9 cellular contexts compared by ENCODE assay signal in the genomic region with DNA sequence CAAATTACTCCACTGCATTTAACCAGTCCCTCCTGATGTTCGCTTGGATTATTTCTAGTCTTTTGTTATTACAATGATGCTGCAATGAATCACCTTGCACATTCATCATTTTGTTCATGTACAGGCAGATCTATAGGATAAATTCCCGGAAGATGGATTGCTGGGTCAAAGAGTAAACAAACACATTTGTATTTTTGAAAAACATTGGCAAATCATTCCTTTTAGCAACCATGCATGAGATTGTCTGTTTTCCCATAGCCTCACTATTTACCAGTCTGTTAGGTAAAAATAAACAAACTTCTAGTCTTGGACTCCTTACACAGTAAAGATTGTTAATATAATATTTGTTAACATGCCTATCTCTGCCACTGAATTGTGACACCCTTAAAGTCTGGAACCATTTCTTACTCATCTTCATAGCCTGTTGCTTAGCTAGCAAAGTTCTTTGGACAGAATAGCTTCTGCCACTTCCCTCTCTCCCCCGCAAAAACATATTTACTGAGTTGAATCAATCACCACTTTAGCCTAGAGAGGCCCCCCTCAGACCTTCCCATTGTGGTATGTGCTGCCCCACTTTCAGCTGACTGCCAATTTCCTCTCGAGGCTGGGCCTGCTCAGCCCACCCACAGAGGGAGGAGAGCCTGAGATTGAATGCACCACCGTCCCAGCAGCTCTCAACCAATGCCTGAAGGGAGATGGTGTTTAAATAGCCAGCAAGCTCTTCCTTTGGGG.
DNase-seq lines count a peak whose midpoint lies in the region; TF ChIP-seq lines count a peak whose summit lies in the region.
"Had no signal": no experiment of that assay in that cellular context is flagged by ENCODE, and none has a peak within 500 bp of the region (broad histone marks: within the 10 kb centered on the region; RNA-seq: fewer than 3 reads in every experiment).

No MANE protein-coding gene starts in this region.

- DNase-seq in NCI-H1092 treated with DMSO at 0.1 percent for 48 hours (lab: John Stamatoyannopoulos, UW): peak; percentile 58
- no peak for DNase-seq in NCI-H1092 (lab: John Stamatoyannopoulos, UW)
- peak; percentile 71 for DNase-seq in RPMI7951 (ENCODE audit: low read depth)
- DNase-seq in fibroblast of pulmonary artery (ENCODE audit: low read depth): peak; percentile 71
- peak; percentile 8 to 11 for DNase-seq in stimulated activated CD8-positive, alpha-beta memory T cell treated with anti-CD3 and anti-CD28 coated beads, Interleukin-7, amount 100 ng/mL, for 48 hours (ENCODE audit: extremely low read depth in 1 of 2, low read depth in 1 of 2)
- no peak for DNase-seq in epidermal melanocyte (ENCODE audit: insufficient read length, low spot score)
- no peak for DNase-seq in putamen (ENCODE audit: low spot score)
- DNase-seq in activated effector memory CD4-positive, alpha-beta T cell treated with Interleukin-2 at 50 U/mL for 16 hours: no peak
- DNase-seq: ACHN had no signal

- TF ChIP-seq CTCF in fibroblast of pulmonary artery (IDR thresholded peaks at IDR 0.05; ENCODE audit: low read length, missing control alignments): no peak

- no peak overlapping the region for H3K4me3 ChIP-seq in fibroblast of pulmonary artery (replicated peaks; ENCODE audit: low read depth, low read length)

Comparison
In these comparisons a context has a peak if more than half of its experiments do, and no peak if none do; other contexts are left out.
1. DNase-seq: peak in NCI-H1092 treated with DMSO at 0.1 percent for 48 hours (single experiment), RPMI7951 (single experiment), fibroblast of pulmonary artery (single experiment) and stimulated activated CD8-positive, alpha-beta memory T cell treated with anti-CD3 and anti-CD28 coated beads, Interleukin-7, amount 100 ng/mL, for 48 hours (2 of 2); none in NCI-H1092 (single experiment), epidermal melanocyte (single experiment), putamen (single experiment) and activated effector memory CD4-positive, alpha-beta T cell treated with Interleukin-2 at 50 U/mL for 16 hours (single experiment).